In genomic region chr12:67366530-67367196, GRCh38 we compare ENCODE assay signal across 1 cellular context.
TF ChIP-seq lines count a peak whose summit lies in the region.

No MANE protein-coding gene starts in this region.

TF ChIP-seq in IMR-90, 13 proteins besides CTCF, POLR2A, EP300 and RAD21:
- no peak for TF ChIP-seq SMC3 (IDR thresholded peaks at IDR 0.05; ENCODE audit: low read depth, low read length)
- 0 out of 2 replicates have a peak, but pooled peaks have one; percentile 10 for TF ChIP-seq CEBPB (IDR thresholded peaks at IDR 0.05; ENCODE audit: low read depth, low read length)
